8 cellular contexts compared by ENCODE assay signal in the genomic region with DNA sequence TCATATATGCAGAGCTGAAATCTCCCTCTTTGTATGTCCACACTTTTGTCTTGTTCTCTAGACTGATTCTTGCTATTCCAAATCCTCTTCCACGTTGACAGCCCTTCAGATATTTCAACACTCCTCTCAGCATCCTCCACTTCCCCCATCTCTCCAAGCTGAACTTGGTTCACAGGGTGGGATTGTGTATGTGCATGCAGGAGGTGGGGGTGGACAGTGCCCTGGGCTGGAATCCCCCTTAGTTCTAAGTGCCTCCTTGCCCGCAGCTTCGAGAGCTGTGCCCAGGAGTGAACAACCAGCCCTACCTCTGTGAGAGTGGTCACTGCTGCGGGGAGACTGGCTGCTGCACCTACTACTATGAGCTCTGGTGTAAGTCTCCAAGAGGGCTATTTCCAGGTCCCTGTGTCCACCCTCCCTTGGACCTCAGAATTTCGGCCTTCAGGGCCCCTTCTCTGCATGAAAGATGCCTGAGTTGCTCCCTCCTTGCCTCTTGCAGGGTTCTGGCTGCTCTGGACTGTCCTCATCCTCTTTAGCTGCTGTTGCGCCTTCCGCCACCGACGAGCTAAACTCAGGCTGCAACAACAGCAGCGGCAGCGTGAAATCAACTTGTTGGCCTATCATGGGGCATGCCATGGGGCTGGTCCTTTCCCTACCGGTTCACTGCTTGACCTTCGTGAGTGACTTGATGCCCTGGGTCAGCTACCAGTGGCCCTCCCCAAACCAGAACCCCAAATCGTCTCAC. TPM values are rescaled to one million over a fixed set of nuclear protein-coding genes. Genes with fewer than 3 reads are reported as not detected.
DNase-seq lines count a peak whose midpoint lies in the region; ATAC-seq and TF ChIP-seq lines count a peak whose summit lies in the region.

No MANE protein-coding gene starts in this region.

- peak overlapping the region; percentile 92 for H3K4me3 Mint-ChIP-seq in activated naive CD4-positive, alpha-beta T cell treated with anti-CD3 and anti-CD28 coated beads for 36 hours
- H3K4me3 Mint-ChIP-seq in activated B cell treated with CpG ODN at 0.5 μM for 24 hours: peak overlapping the region; percentile 99

- CTCF ChIA-PET in activated naive CD4-positive, alpha-beta T cell treated with anti-CD3 and anti-CD28 coated beads for 36 hours (lab: Charles Lee): no interaction called here
- CTCF ChIA-PET in activated B cell treated with CpG ODN at 0.5 μM for 24 hours (lab: Charles Lee): interaction anchor here (1.2 to 3.0 kb wide), 2 partner anchors 23 to 126 kb away, joined by 3 to 11 read pairs; a partner anchor contains a TSS

- no peaks in the 10 kb centered on the region for H3K9me3 ChIP-seq in suprapubic skin

- POLR2A ChIA-PET in activated B cell treated with CpG ODN at 0.5 μM for 24 hours (lab: Charles Lee): interaction anchor here (0.6 to 10.0 kb wide), 10 partner anchors 8 to 281 kb away, joined by 4 to 127 read pairs (median 30); a partner anchor contains a TSS

- no peak for TF ChIP-seq EP300 in suprapubic skin (IDR thresholded peaks at IDR 0.05)

- peaks cover 45% of the 10 kb centered on the region for H3K4me1 Mint-ChIP-seq in activated naive CD4-positive, alpha-beta T cell treated with anti-CD3 and anti-CD28 coated beads for 36 hours (ENCODE audit: low read depth)
- peaks cover 67% of the 10 kb centered on the region for H3K4me1 Mint-ChIP-seq in activated B cell treated with CpG ODN at 0.5 μM for 24 hours

- H3K27ac Mint-ChIP-seq in activated naive CD4-positive, alpha-beta T cell treated with anti-CD3 and anti-CD28 coated beads for 36 hours: peak overlapping the region; percentile 28
- H3K27ac Mint-ChIP-seq in activated B cell treated with CpG ODN at 0.5 μM for 24 hours: peak overlapping the region; percentile 66

- H3K4me3 ChIP-seq in foreskin fibroblast (ENCODE audit: low read depth in 1 of 2, low read length in 2 of 2) (peak overlapping the region; percentile 95 to 97), suprapubic skin (peak overlapping the region; percentile 61)

- H3K36me3 Mint-ChIP-seq in activated naive CD4-positive, alpha-beta T cell treated with anti-CD3 and anti-CD28 coated beads for 36 hours (ENCODE audit: low read depth): peaks cover 9% of the 10 kb centered on the region
- H3K36me3 Mint-ChIP-seq in activated B cell treated with CpG ODN at 0.5 μM for 24 hours (ENCODE audit: low read depth): peaks cover 62% of the 10 kb centered on the region

- no peaks in the 10 kb centered on the region for H3K9me3 Mint-ChIP-seq in activated naive CD4-positive, alpha-beta T cell treated with anti-CD3 and anti-CD28 coated beads for 36 hours
- H3K9me3 Mint-ChIP-seq in activated B cell treated with CpG ODN at 0.5 μM for 24 hours: no peaks in the 10 kb centered on the region

- H3K27me3 Mint-ChIP-seq in activated naive CD4-positive, alpha-beta T cell treated with anti-CD3 and anti-CD28 coated beads for 36 hours (ENCODE audit: low read depth): no peaks in the 10 kb centered on the region
- no peaks in the 10 kb centered on the region for H3K27me3 Mint-ChIP-seq in activated B cell treated with CpG ODN at 0.5 μM for 24 hours

- H3K36me3 ChIP-seq in suprapubic skin: peaks cover 22% of the 10 kb centered on the region

- no peak for TF ChIP-seq POLR2A in suprapubic skin (IDR thresholded peaks at IDR 0.05)

- DNase-seq in activated naive CD4-positive, alpha-beta T cell treated with anti-CD3 and anti-CD28 coated beads for 36 hours: no peak
- DNase-seq in activated naive CD4-positive, alpha-beta T cell treated with anti-CD3 and anti-CD28 coated beads, Interleukin-2, amount 50 U/mL, for 16 hours: no peak
- DNase-seq in activated B cell treated with CpG ODN at 0.5 μM for 24 hours (no peak), foreskin fibroblast (no peak), suprapubic skin (ENCODE audit: low spot score in 2 of 2) (no peak), NK-92 (lab: John Stamatoyannopoulos, UW; ENCODE audit: unreplicated experiment) (no peak)

- ATAC-seq in activated B cell treated with CpG ODN at 0.5 μM for 24 hours (ENCODE audit: low read depth) (no peak), HG02571 (IDR thresholded peaks at IDR 0.05; ENCODE audit: unreplicated experiment) (no peak), GM21515 (IDR thresholded peaks at IDR 0.05; ENCODE audit: unreplicated experiment) (no peak)

- no peak overlapping the region for H3K27ac ChIP-seq in suprapubic skin

- WGBS in suprapubic skin: 67% methylated on average over 14 of the region's 14 CpGs

- TF ChIP-seq CTCF in activated B cell treated with CpG ODN at 0.5 μM for 24 hours (IDR thresholded peaks at IDR 0.05): no peak
- TF ChIP-seq CTCF in foreskin fibroblast (IDR thresholded peaks at IDR 0.05; ENCODE audit: low read depth, low read length): no peak
- TF ChIP-seq CTCF in suprapubic skin (IDR thresholded peaks at IDR 0.05): no peak

- H3K27me3 ChIP-seq in suprapubic skin: no peaks in the 10 kb centered on the region

- intact Hi-C loops in activated naive CD4-positive, alpha-beta T cell treated with anti-CD3 and anti-CD28 coated beads for 36 hours (cut with micrococcal nuclease): loop anchor here (2.0 to 10.0 kb wide), 7 partner anchors 207 to 1345 kb away; a partner anchor contains a TSS
- intact Hi-C loops in activated B cell treated with CpG ODN at 0.5 μM for 24 hours (cut with micrococcal nuclease): loop anchor here (5.0 kb wide), 1 partner anchor 277 kb away; no protein-coding TSS in a partner anchor

- H3K4me1 ChIP-seq in suprapubic skin: peaks cover 48% of the 10 kb centered on the region

RNA-seq across cellular contexts. Expression of a gene that starts 1.3 kb away (rescaled TPM):
- 10 to 100 TPM; 39.4 to 40.0 TPM for total RNA-seq in activated naive CD4-positive, alpha-beta T cell treated with anti-CD3 and anti-CD28 coated beads for 36 hours
- total RNA-seq in activated B cell treated with CpG ODN at 0.5 μM for 24 hours (61.4 and 65.3 TPM in 2 replicates), suprapubic skin (100 to 1,000 TPM in 1 of 4 donors, 10 to 100 TPM in 3; 40.7 to 121 (median 47.0) TPM)

RNA-seq across cellular contexts. Expression of a gene that starts 4.7 kb away (rescaled TPM):
- 10 to 100 TPM; 26.5 to 28.3 TPM for total RNA-seq in activated naive CD4-positive, alpha-beta T cell treated with anti-CD3 and anti-CD28 coated beads for 36 hours
- 47.9 and 51.3 TPM in 2 replicates for total RNA-seq in activated B cell treated with CpG ODN at 0.5 μM for 24 hours
- total RNA-seq in suprapubic skin: 10 to 100 TPM; 15.9 to 75.9 (median 36.0) TPM

RNA-seq across cellular contexts. Expression of a gene that starts 5.6 kb away (rescaled TPM):
- total RNA-seq in activated naive CD4-positive, alpha-beta T cell treated with anti-CD3 and anti-CD28 coated beads for 36 hours: 10 to 100 TPM; 38.8 to 39.1 TPM
- total RNA-seq in activated B cell treated with CpG ODN at 0.5 μM for 24 hours (70.8 and 85.7 TPM in 2 replicates), suprapubic skin (10 to 100 TPM; 44.1 to 81.3 (median 50.1) TPM)

RNA-seq across cellular contexts. Expression of a gene that starts 12.9 kb away (rescaled TPM):
- 100 to 1,000 TPM; 112 to 117 TPM for total RNA-seq in activated naive CD4-positive, alpha-beta T cell treated with anti-CD3 and anti-CD28 coated beads for 36 hours
- total RNA-seq in activated B cell treated with CpG ODN at 0.5 μM for 24 hours: 86.9 and 98.8 TPM in 2 replicates
- total RNA-seq in suprapubic skin: 10 to 100 TPM; 13.1 to 36.0 (median 26.7) TPM

RNA-seq across cellular contexts. Expression of a gene that starts 17.8 kb away (rescaled TPM):
- total RNA-seq in activated naive CD4-positive, alpha-beta T cell treated with anti-CD3 and anti-CD28 coated beads for 36 hours: 1 to 10 TPM in 1 of 2 experiments, under 1 TPM in 1; 0.95 to 1.6 TPM
- total RNA-seq in activated B cell treated with CpG ODN at 0.5 μM for 24 hours (8.3 and 11.6 TPM in 2 replicates), suprapubic skin (10 to 100 TPM; 48.2 to 63.1 (median 56.7) TPM)
